In the genomic region with DNA sequence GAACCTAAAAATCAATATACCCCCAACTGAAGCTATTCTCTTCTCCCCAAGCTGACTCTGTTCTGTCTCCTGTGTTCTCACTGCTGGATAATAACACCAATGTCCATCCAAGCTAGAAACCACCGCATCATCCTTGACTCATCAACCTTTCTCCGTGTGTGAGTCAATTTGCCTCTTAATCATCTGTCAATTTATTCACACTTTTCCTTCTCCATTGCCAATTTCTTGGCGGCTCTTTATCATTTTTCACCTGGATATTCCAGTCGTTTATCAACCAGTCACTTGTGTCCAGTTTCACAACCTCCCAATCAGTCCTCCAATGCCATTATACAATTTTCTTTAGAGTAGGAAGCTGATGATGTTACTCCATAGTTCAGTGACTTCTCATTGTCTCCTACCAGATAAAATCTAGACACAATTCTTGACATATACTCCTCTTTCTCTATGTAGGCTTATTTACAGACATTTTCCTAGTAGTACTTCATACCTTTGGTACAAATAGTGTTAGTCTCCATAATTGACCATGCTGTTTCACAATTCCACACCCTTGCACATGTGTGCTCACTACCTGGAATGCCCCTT, we compare ENCODE assay signal across 12 cellular contexts. TPM values are rescaled to one million over a fixed set of nuclear protein-coding genes. Genes with fewer than 3 reads are reported as not detected.
DNase-seq lines count a peak whose midpoint lies in the region; ATAC-seq, FAIRE-seq and TF ChIP-seq lines count a peak whose summit lies in the region.
"Had no signal": no experiment of that assay in that cellular context is flagged by ENCODE, and none has a peak within 500 bp of the region (broad histone marks: within the 10 kb centered on the region; RNA-seq: fewer than 3 reads in every experiment).

No MANE protein-coding gene starts in this region.

- peak; percentile 70 for DNase-seq in EL
- DNase-seq in RCC 7860 (ENCODE audit: low spot score): peak; percentile 82
- peak; percentile 70 for DNase-seq in epithelial cell of proximal tubule (ENCODE audit: low read depth)
- DNase-seq in psoas muscle: no peak
- no peak for DNase-seq in DMS79 (lab: John Stamatoyannopoulos, UW)
- DNase-seq in SIG-M5 treated with dmso at 0.1 percent for 504 hours (lab: John Stamatoyannopoulos, UW; ENCODE audit: unreplicated experiment): no peak
- DNase-seq: dorsolateral prefrontal cortex, naive B cell, NCI-H2029 had no signal

- 37 to 49% (median 38%) methylated on average over 4 of the region's 4 CpGs for WGBS in psoas muscle, 3 donors

- no peaks in the 10 kb centered on the region for H3K9me3 ChIP-seq in psoas muscle

- FAIRE-seq in RCC 7860 (lab: Jason Lieb, UNC): peak; percentile 91

- ATAC-seq in psoas muscle (peak; percentile 67 to 81 (median 74)), GM19035 (IDR thresholded peaks at IDR 0.05; ENCODE audit: unreplicated experiment) (no peak), HG02642 (IDR thresholded peaks at IDR 0.05; ENCODE audit: poor library complexity, unreplicated experiment) (no peak)

- H3K27me3 ChIP-seq in psoas muscle (ENCODE audit: insufficient read depth in 3 of 3, low read length in 2 of 3): no peaks in the 10 kb centered on the region
- H3K27me3 ChIP-seq: dorsolateral prefrontal cortex had no signal

- intact Hi-C loops in psoas muscle (cut with DNase I): loop anchor here in 1 of 2 donors (5.0 kb wide), 1 partner anchor 60 kb away; no protein-coding TSS in a partner anchor

- H3K4me3 ChIP-seq in epithelial cell of proximal tubule (ENCODE audit: low read depth, low read length) (no peak overlapping the region), psoas muscle (no peak overlapping the region)
- H3K4me3 ChIP-seq: dorsolateral prefrontal cortex had no signal

- H3K36me3 ChIP-seq in psoas muscle (ENCODE audit: insufficient read depth in 1 of 2, low read depth in 1 of 2): no peaks in the 10 kb centered on the region

- peaks cover 34% of the 10 kb centered on the region for H3K4me1 ChIP-seq in psoas muscle

- H3K27ac ChIP-seq in psoas muscle: peak overlapping the region; percentile 83
- H3K27ac ChIP-seq: dorsolateral prefrontal cortex had no signal

- no peak for TF ChIP-seq CTCF in epithelial cell of proximal tubule (conservative IDR thresholded peaks at IDR 0.05; ENCODE audit: low read depth, low read length)
- TF ChIP-seq CTCF in psoas muscle (IDR thresholded peaks at IDR 0.05): no peak

RNA-seq across cellular contexts. Expression of a gene that starts 45.5 kb away (rescaled TPM):
- 8.2 and 17.1 TPM in 2 replicates for total RNA-seq in epithelial cell of proximal tubule
- total RNA-seq in psoas muscle: 10 to 100 TPM; 28.9 to 74.5 (median 57.1) TPM
- polyA plus RNA-seq in psoas muscle: 10 to 100 TPM; 10.1 to 27.4 (median 10.4) TPM
- polyA plus RNA-seq: CD14-positive monocyte had no signal

Comparison
In these comparisons a context has a peak if more than half of its experiments do, and no peak if none do; other contexts are left out.
1. DNase-seq: peak in EL (single experiment), RCC 7860 (single experiment) and epithelial cell of proximal tubule (single experiment); none in psoas muscle (0 of 2), DMS79 (single experiment) and SIG-M5 treated with dmso at 0.1 percent for 504 hours (single experiment).
2. ATAC-seq: peak in psoas muscle (4 of 4); none in GM19035 (single experiment) and HG02642 (single experiment).